ENCODE assay signal across 18 cellular contexts in genomic region chr2:8484502-8485283, GRCh38.
A peak's percentile ranks its signal among the peaks of the same experiment; 100 is the strongest.
DNase-seq lines count a peak whose midpoint lies in the region; ATAC-seq and TF ChIP-seq lines count a peak whose summit lies in the region.
"Had no signal": no experiment of that assay in that cellular context is flagged by ENCODE, and none has a peak within 500 bp of the region (broad histone marks: within the 10 kb centered on the region; RNA-seq: fewer than 3 reads in every experiment).

No MANE protein-coding gene starts in this region.

- DNase-seq in activated CD4-positive, alpha-beta T cell treated with anti-CD3 and anti-CD28 coated beads for 36 hours = no peak
- DNase-seq in activated CD4-positive, alpha-beta T cell treated with anti-CD3 and anti-CD28 coated beads, Interleukin-2, amount 50 U/mL, for 4 hours = no peak
- peak in 4 of 5 donors; percentile 16 to 74 (median 40) for DNase-seq in CD4-positive, alpha-beta memory T cell
- peak in 1 of 3 experiments; percentile 21 for DNase-seq in effector memory CD8-positive, alpha-beta T cell
- DNase-seq in SKM-1 treated with dmso at 0.1 percent for 144 hours (lab: John Stamatoyannopoulos, UW; ENCODE audit: unreplicated experiment) = no peak
- DNase-seq in naive thymus-derived CD4-positive, alpha-beta T cell = no peak
- DNase-seq in NCI-H1105 treated with DMSO at 0.1 percent for 48 hours (lab: John Stamatoyannopoulos, UW) = no peak
- DNase-seq: DMS79 treated with DMSO at 0.1 percent for 48 hours, GF-D8, GOT3, NCI-H1048, NCI-H1694, NCI-H446 treated with DMSO at 0.1 percent for 48 hours, NCI-H774, RPMI8226 had no signal

- H3K4me3 Mint-ChIP-seq in activated CD4-positive, alpha-beta T cell treated with anti-CD3 and anti-CD28 coated beads for 36 hours = peak overlapping the region; percentile 72
- peak overlapping the region in 7 of 8 donors; percentile 57 to 90 (median 67) for H3K4me3 Mint-ChIP-seq in CD4-positive, alpha-beta memory T cell
- H3K4me3 Mint-ChIP-seq in effector memory CD8-positive, alpha-beta T cell = peak overlapping the region in 1 of 2 donors; percentile 97
- peak overlapping the region in 1 of 10 donors; percentile 26 for H3K4me3 Mint-ChIP-seq in naive thymus-derived CD4-positive, alpha-beta T cell

- no peak overlapping the region for H2AFZ ChIP-seq in OCI-LY3 (ENCODE audit: low read depth, low read length)

- peaks cover 93% of the 10 kb centered on the region for H3K4me1 ChIP-seq in CD4-positive, alpha-beta memory T cell (ENCODE audit: insufficient read depth, low read length)
- H3K4me1 ChIP-seq in OCI-LY3 (ENCODE audit: low read length) = peaks cover 83% of the 10 kb centered on the region
- H3K4me1 ChIP-seq in naive thymus-derived CD4-positive, alpha-beta T cell (ENCODE audit: control insufficient read depth in 2 of 2, insufficient read depth in 2 of 2, low read length in 2 of 2) = peaks cover 8 to 71% of the 10 kb centered on the region in 2 donors

- POLR2A ChIA-PET in activated CD4-positive, alpha-beta T cell treated with anti-CD3 and anti-CD28 coated beads for 36 hours (lab: Charles Lee) = interaction anchor here (0.6 to 1.4 kb wide), 2 partner anchors 59 to 318 kb away, joined by 3 to 5 read pairs; no protein-coding TSS in a partner anchor
- POLR2A ChIA-PET in CD4-positive, alpha-beta memory T cell (lab: Charles Lee; ENCODE audit: partially characterized antibody) = interaction anchor here (0.7 to 2.0 kb wide), 7 partner anchors 9 to 757 kb away, joined by 3 to 9 read pairs (median 5); partner anchors contain the start of gene ID2
- POLR2A ChIA-PET in naive thymus-derived CD4-positive, alpha-beta T cell (lab: Charles Lee) = no interaction called here

- no peak overlapping the region for H3K4me3 ChIP-seq in CD4-positive, alpha-beta memory T cell (ENCODE audit: low read length in 2 of 2)
- no peak overlapping the region for H3K4me3 ChIP-seq in OCI-LY3 (ENCODE audit: low read length)
- no peak overlapping the region for H3K4me3 ChIP-seq in naive thymus-derived CD4-positive, alpha-beta T cell (ENCODE audit: low read length)

- H3K9ac ChIP-seq in OCI-LY3 (ENCODE audit: low read length) = peak overlapping the region; percentile 3; the same call in 1 of the 2 replicates

- 0 out of 2 replicates have a peak overlapping the region, but pooled peaks have one; percentile 4 for H3K4me2 ChIP-seq in OCI-LY3 (ENCODE audit: low read length)

- no peaks in the 10 kb centered on the region for H4K20me1 ChIP-seq in OCI-LY3 (ENCODE audit: insufficient read depth, low read length)

- TF ChIP-seq CTCF in OCI-LY3 (IDR thresholded peaks at IDR 0.05; ENCODE audit: low read depth, low read length) = no peak

- intact Hi-C loops in activated CD4-positive, alpha-beta T cell treated with anti-CD3 and anti-CD28 coated beads for 36 hours (cut with DNase I, micrococcal nuclease) = loop anchor here (5.0 to 10.0 kb wide), 3 partner anchors 170 to 637 kb away; partner anchors contain the start of gene ID2 (in 1 of the 2)
- intact Hi-C loops in CD4-positive, alpha-beta memory T cell (cut with micrococcal nuclease) = loop anchor here (2.0 to 10.0 kb wide), 2 partner anchors 198 to 350 kb away; partner anchors contain the start of genes ID2 and KIDINS220
- intact Hi-C loops in naive thymus-derived CD4-positive, alpha-beta T cell (cut with micrococcal nuclease) = loop anchor here in 1 of 2 donors (5.0 kb wide), 2 partner anchors 182 to 198 kb away; partner anchors contain the start of gene ID2

- peaks cover 8% of the 10 kb centered on the region for H3K36me3 Mint-ChIP-seq in activated CD4-positive, alpha-beta T cell treated with anti-CD3 and anti-CD28 coated beads for 36 hours (ENCODE audit: low read depth)
- peaks cover 0 to 3% of the 10 kb centered on the region in 2 donors for H3K36me3 Mint-ChIP-seq in CD4-positive, alpha-beta memory T cell
- H3K36me3 Mint-ChIP-seq in effector memory CD8-positive, alpha-beta T cell (ENCODE audit: insufficient read depth) = peaks cover 42% of the 10 kb centered on the region
- peaks cover 0 to 15% (median 0%) of the 10 kb centered on the region in 5 donors for H3K36me3 Mint-ChIP-seq in naive thymus-derived CD4-positive, alpha-beta T cell

- H3K27me3 ChIP-seq in CD4-positive, alpha-beta memory T cell (ENCODE audit: insufficient read depth, low read length) = no peaks in the 10 kb centered on the region
- H3K27me3 ChIP-seq in OCI-LY3 (ENCODE audit: low read depth, low read length) = no peaks in the 10 kb centered on the region
- H3K27me3 ChIP-seq in naive thymus-derived CD4-positive, alpha-beta T cell (ENCODE audit: control insufficient read depth in 2 of 2, insufficient read depth in 2 of 2, low read length in 2 of 2) = no peaks in the 10 kb centered on the region

- no peak for ATAC-seq in activated CD4-positive, alpha-beta T cell treated with anti-CD3 and anti-CD28 coated beads for 36 hours
- peak; percentile 42 for ATAC-seq in effector memory CD8-positive, alpha-beta T cell (replicated peaks)
- ATAC-seq in naive thymus-derived CD4-positive, alpha-beta T cell = no peak

- H3K9me3 ChIP-seq in CD4-positive, alpha-beta memory T cell (ENCODE audit: control insufficient read depth in 1 of 2, low read length in 2 of 2) = no peaks in the 10 kb centered on the region
- H3K9me3 ChIP-seq in OCI-LY3 (ENCODE audit: insufficient read depth, low read length) = no peaks in the 10 kb centered on the region
- H3K9me3 ChIP-seq in naive thymus-derived CD4-positive, alpha-beta T cell (ENCODE audit: control insufficient read depth in 2 of 3, low read length in 3 of 3) = no peaks in the 10 kb centered on the region

- H3K36me3 ChIP-seq in CD4-positive, alpha-beta memory T cell (ENCODE audit: insufficient read depth, low read length) = no peaks in the 10 kb centered on the region
- peaks cover 17% of the 10 kb centered on the region for H3K36me3 ChIP-seq in OCI-LY3 (replicated peaks; ENCODE audit: low read depth, low read length)
- no peaks in the 10 kb centered on the region for H3K36me3 ChIP-seq in naive thymus-derived CD4-positive, alpha-beta T cell (ENCODE audit: control insufficient read depth in 2 of 3, insufficient read depth in 3 of 3, low read length in 3 of 3)

- no peaks in the 10 kb centered on the region for H3K9me3 Mint-ChIP-seq in activated CD4-positive, alpha-beta T cell treated with anti-CD3 and anti-CD28 coated beads for 36 hours (ENCODE audit: low read depth)
- no peaks in the 10 kb centered on the region for H3K9me3 Mint-ChIP-seq in CD4-positive, alpha-beta memory T cell
- H3K9me3 Mint-ChIP-seq in effector memory CD8-positive, alpha-beta T cell = no peaks in the 10 kb centered on the region
- H3K9me3 Mint-ChIP-seq in naive thymus-derived CD4-positive, alpha-beta T cell = no peaks in the 10 kb centered on the region

- H3K27me3 Mint-ChIP-seq in activated CD4-positive, alpha-beta T cell treated with anti-CD3 and anti-CD28 coated beads for 36 hours = no peaks in the 10 kb centered on the region
- H3K27me3 Mint-ChIP-seq in CD4-positive, alpha-beta memory T cell = no peaks in the 10 kb centered on the region
- H3K27me3 Mint-ChIP-seq in effector memory CD8-positive, alpha-beta T cell = no peaks in the 10 kb centered on the region
- peaks cover 0 to 5% (median 0%) of the 10 kb centered on the region in 5 donors for H3K27me3 Mint-ChIP-seq in naive thymus-derived CD4-positive, alpha-beta T cell

- CTCF ChIA-PET in activated CD4-positive, alpha-beta T cell treated with anti-CD3 and anti-CD28 coated beads for 36 hours (lab: Charles Lee) = interaction anchor here (0.6 to 1.0 kb wide), 3 partner anchors 13 to 28 kb away, joined by 3 read pairs; no protein-coding TSS in a partner anchor
- CTCF ChIA-PET in CD4-positive, alpha-beta memory T cell (lab: Charles Lee; ENCODE audit: partially characterized antibody) = no interaction called here
- CTCF ChIA-PET in naive thymus-derived CD4-positive, alpha-beta T cell (lab: Charles Lee) = no interaction called here

- no peak overlapping the region for H3K27ac Mint-ChIP-seq in activated CD4-positive, alpha-beta T cell treated with anti-CD3 and anti-CD28 coated beads for 36 hours
- H3K27ac Mint-ChIP-seq in CD4-positive, alpha-beta memory T cell = peak overlapping the region; percentile 80 to 100 (median 98)
- peak overlapping the region; percentile 50 to 99 for H3K27ac Mint-ChIP-seq in effector memory CD8-positive, alpha-beta T cell
- H3K27ac Mint-ChIP-seq in naive thymus-derived CD4-positive, alpha-beta T cell = no peak overlapping the region

- peaks cover 74% of the 10 kb centered on the region for H3K4me1 Mint-ChIP-seq in activated CD4-positive, alpha-beta T cell treated with anti-CD3 and anti-CD28 coated beads for 36 hours
- peaks cover 70 to 95% (median 81%) of the 10 kb centered on the region in 4 donors for H3K4me1 Mint-ChIP-seq in CD4-positive, alpha-beta memory T cell
- peaks cover 73 to 86% of the 10 kb centered on the region in 2 donors for H3K4me1 Mint-ChIP-seq in effector memory CD8-positive, alpha-beta T cell (ENCODE audit: low read depth in 2 of 2)
- peaks cover 26 to 76% (median 32%) of the 10 kb centered on the region in 7 donors for H3K4me1 Mint-ChIP-seq in naive thymus-derived CD4-positive, alpha-beta T cell

- peak overlapping the region; percentile 83 for H3K27ac ChIP-seq in CD4-positive, alpha-beta memory T cell (ENCODE audit: low read depth, low read length)
- no peak overlapping the region for H3K27ac ChIP-seq in OCI-LY3 (ENCODE audit: low read length)
- no peak overlapping the region for H3K27ac ChIP-seq in naive thymus-derived CD4-positive, alpha-beta T cell (ENCODE audit: low read depth, low read length)
- H3K27ac ChIP-seq: C4-2B, HL-60 had no signal

- H3K79me2 ChIP-seq in OCI-LY3 (ENCODE audit: low read length) = peaks cover 20% of the 10 kb centered on the region

Comparison
In these comparisons a context has a peak if more than half of its experiments do, and no peak if none do; other contexts are left out.
1. DNase-seq: peak in CD4-positive, alpha-beta memory T cell (4 of 5); none in activated CD4-positive, alpha-beta T cell treated with anti-CD3 and anti-CD28 coated beads for 36 hours (single experiment), activated CD4-positive, alpha-beta T cell treated with anti-CD3 and anti-CD28 coated beads, Interleukin-2, amount 50 U/mL, for 4 hours (0 of 2), SKM-1 treated with dmso at 0.1 percent for 144 hours (single experiment), naive thymus-derived CD4-positive, alpha-beta T cell (0 of 9) and NCI-H1105 treated with DMSO at 0.1 percent for 48 hours (single experiment).
2. H3K27ac Mint-ChIP-seq: peak in CD4-positive, alpha-beta memory T cell (7 of 7) and effector memory CD8-positive, alpha-beta T cell (2 of 2); none in activated CD4-positive, alpha-beta T cell treated with anti-CD3 and anti-CD28 coated beads for 36 hours (single experiment) and naive thymus-derived CD4-positive, alpha-beta T cell (0 of 9).